ENCODE assay signal across 8 cellular contexts in the genomic region with DNA sequence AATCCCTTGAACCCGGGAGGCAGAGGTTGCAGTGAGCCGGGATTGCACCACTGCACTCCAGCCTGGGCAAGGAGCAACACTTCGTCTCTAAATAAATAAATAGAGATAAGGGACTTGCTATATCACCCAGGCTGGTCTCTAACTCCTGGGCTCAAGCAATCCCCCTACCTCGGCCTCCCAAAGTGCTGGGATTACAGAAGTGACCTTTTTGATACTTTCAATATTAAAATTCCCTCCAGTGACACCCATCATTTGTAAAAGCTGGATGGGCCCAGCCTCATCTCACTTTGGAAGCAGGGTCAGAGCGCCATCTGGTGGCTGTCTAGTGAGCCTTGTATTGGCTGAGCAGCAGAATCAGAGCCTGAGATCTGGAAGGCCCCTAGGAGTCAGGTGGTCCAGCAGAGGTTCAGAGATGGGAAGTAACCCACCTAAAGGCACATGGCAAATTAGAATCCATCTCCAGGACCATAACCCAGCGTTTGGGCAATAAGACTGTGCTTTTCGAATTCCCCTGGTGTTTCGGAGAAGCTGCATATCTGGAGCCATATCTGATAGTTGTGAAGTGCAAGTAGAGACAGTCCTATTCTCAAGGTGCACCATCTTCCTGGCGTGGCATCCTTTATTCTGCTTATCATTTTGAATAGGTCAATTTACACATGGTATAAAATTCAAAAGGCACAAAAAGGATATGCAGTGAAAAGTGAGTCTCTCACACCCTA. TPM values are rescaled to one million over a fixed set of nuclear protein-coding genes. Genes with fewer than 3 reads are reported as not detected.
DNase-seq lines count a peak whose midpoint lies in the region; ATAC-seq and TF ChIP-seq lines count a peak whose summit lies in the region.

No MANE protein-coding gene starts in this region.

- no peaks in the 10 kb centered on the region for H3K36me3 ChIP-seq in lower lobe of right lung

- intact Hi-C loops in lower lobe of right lung (cut with DNase I), result no loop called here

- H3K27ac ChIP-seq in lower lobe of right lung, result no peak overlapping the region

- H3K4me1 ChIP-seq in lower lobe of right lung, result peaks cover 11% of the 10 kb centered on the region

- peak; percentile 91 for TF ChIP-seq CTCF in lower lobe of right lung (IDR thresholded peaks at IDR 0.05)

- DNase-seq in COLO829 (ENCODE audit: low spot score), result peak; percentile 73
- DNase-seq in NCI-H510A (lab: John Stamatoyannopoulos, UW), result peak; percentile 31
- peak; percentile 55 to 72 for DNase-seq in activated CD4-positive, alpha-beta T cell treated with anti-CD3 and anti-CD28 coated beads, Interleukin-2, amount 50 U/mL, for 24 hours (ENCODE audit: low read depth in 1 of 2, low spot score in 1 of 2)
- DNase-seq in dermis blood vessel endothelial cell, result peak; percentile 91
- peak; percentile 84 for DNase-seq in lower lobe of right lung
- DNase-seq in stimulated activated CD8-positive, alpha-beta memory T cell treated with anti-CD3 and anti-CD28 coated beads, Interleukin-12 subunit alpha, Interleukin-12 subunit beta, amount 100 ng/mL, for 1 hour (ENCODE audit: low read depth), result peak; percentile 68

- H3K4me3 ChIP-seq in lower lobe of right lung, result no peak overlapping the region

- no peaks in the 10 kb centered on the region for H3K27me3 ChIP-seq in lower lobe of right lung (ENCODE audit: low read depth)

- H3K9me3 ChIP-seq in lower lobe of right lung, result no peaks in the 10 kb centered on the region

- ATAC-seq in HG02798 (IDR thresholded peaks at IDR 0.05; ENCODE audit: poor library complexity, unreplicated experiment), result peak; percentile 52
- peak; percentile 85 to 90 for ATAC-seq in lower lobe of right lung
- no peak for ATAC-seq in HG03460 (IDR thresholded peaks at IDR 0.05; ENCODE audit: unreplicated experiment)

RNA-seq across cellular contexts. Expression of a gene that starts 18.3 kb away (rescaled TPM):
- total RNA-seq in dermis blood vessel endothelial cell (36.2 and 52.8 TPM in 2 replicates), lower lobe of right lung (49.3 TPM)

RNA-seq across cellular contexts. Expression of a gene that starts 40.1 kb away (rescaled TPM):
- total RNA-seq in dermis blood vessel endothelial cell, result 5.1 and 14.3 TPM in 2 replicates
- 1.7 TPM for total RNA-seq in lower lobe of right lung

RNA-seq across cellular contexts. Expression of a gene that starts 53.2 kb away (rescaled TPM):
- total RNA-seq in dermis blood vessel endothelial cell (under 0.01 and 0.05 TPM in 2 replicates), lower lobe of right lung (26.8 TPM)

Comparison
In these comparisons a context has a peak if more than half of its experiments do, and no peak if none do; other contexts are left out.
1. DNase-seq: peak in every context shown above with its lines; median percentile 91 in dermis blood vessel endothelial cell; 84 in lower lobe of right lung; 73 in COLO829; 68 in stimulated activated CD8-positive, alpha-beta memory T cell treated with anti-CD3 and anti-CD28 coated beads, Interleukin-12 subunit alpha, Interleukin-12 subunit beta, amount 100 ng/mL, for 1 hour; 64 in activated CD4-positive, alpha-beta T cell treated with anti-CD3 and anti-CD28 coated beads, Interleukin-2, amount 50 U/mL, for 24 hours; 31 in NCI-H510A.
2. RNA of a gene that starts 53.2 kb away (total RNA-seq): 26.8 TPM in lower lobe of right lung (single experiment); under 0.01 to 0.05 TPM in dermis blood vessel endothelial cell; every median in the first group is over 10 times any median in the second.